In genomic region chr7:68699090-68699711, GRCh38 we compare ENCODE assay signal across 19 cellular contexts.
DNase-seq lines count a peak whose midpoint lies in the region; TF ChIP-seq lines count a peak whose summit lies in the region.
"Had no signal": no experiment of that assay in that cellular context is flagged by ENCODE, and none has a peak within 500 bp of the region (broad histone marks: within the 10 kb centered on the region; RNA-seq: fewer than 3 reads in every experiment).

No MANE protein-coding gene starts in this region.

- no peak overlapping the region for H4K8ac ChIP-seq in neuronal stem cell (ENCODE audit: low read depth, low read length)

- H3K4me3 Mint-ChIP-seq in glutamatergic neuron (ENCODE audit: unreplicated experiment) = peak overlapping the region; percentile 8
- H3K4me3 Mint-ChIP-seq: activated CD8-positive, alpha-beta T cell treated with anti-CD3 and anti-CD28 coated beads, Interleukin-2, amount 10 ng/mL, durations not matched to agents 7 days and 5 days; activated T-helper 1 cell treated with anti-CD3 and anti-CD28 coated beads, Interleukin-12 subunit alpha, Interleukin-12 subunit beta, Interleukin-2, Interleukin-4 antibody, amounts not matched to agents 30 ng/mL and 10 ng/mL and 1 ng/mL, durations not matched to agents 14 hours and 24 hours and 36 hours; CD4-positive, alpha-beta memory T cell; naive thymus-derived CD4-positive, alpha-beta T cell had no signal

- no peak overlapping the region for H2AK5ac ChIP-seq in neuronal stem cell (ENCODE audit: low read depth, low read length)

- no peak overlapping the region for H3K14ac ChIP-seq in neuronal stem cell (ENCODE audit: low read length)

- no peaks in the 10 kb centered on the region for H3K9me3 ChIP-seq in GM23248 (ENCODE audit: low read depth)
- H3K9me3 ChIP-seq in neuronal stem cell (replicated peaks in 1 of 2; ENCODE audit: control insufficient read depth in 2 of 2, insufficient read depth in 1 of 2, low read depth in 1 of 2, low read length in 2 of 2) = no peaks in the 10 kb centered on the region
- no peaks in the 10 kb centered on the region for H3K9me3 ChIP-seq in adrenal gland (replicated peaks in 1 of 3)

- no peak overlapping the region for H3K18ac ChIP-seq in neuronal stem cell (ENCODE audit: low read length)

- H3K9me3 Mint-ChIP-seq in glutamatergic neuron (ENCODE audit: unreplicated experiment) = peaks cover 18% of the 10 kb centered on the region

- no peaks in the 10 kb centered on the region for H4K20me1 ChIP-seq in GM23248 (ENCODE audit: insufficient read depth)

- H2AFZ ChIP-seq in GM23248 (no peak overlapping the region), neuronal stem cell (ENCODE audit: low read length) (no peak overlapping the region)

- H3K4me1 Mint-ChIP-seq in glutamatergic neuron (ENCODE audit: low read depth, unreplicated experiment) = peaks cover 24% of the 10 kb centered on the region
- H3K4me1 Mint-ChIP-seq: CD4-positive, alpha-beta memory T cell; naive thymus-derived CD4-positive, alpha-beta T cell had no signal

- peaks cover 6% of the 10 kb centered on the region for H3K36me3 Mint-ChIP-seq in glutamatergic neuron (ENCODE audit: unreplicated experiment)
- H3K36me3 Mint-ChIP-seq: CD4-positive, alpha-beta memory T cell; naive thymus-derived CD4-positive, alpha-beta T cell had no signal

- no peak overlapping the region for H4K91ac ChIP-seq in neuronal stem cell (ENCODE audit: low read depth, low read length, poor library complexity)

- H3K27ac Mint-ChIP-seq in glutamatergic neuron (ENCODE audit: unreplicated experiment) = peak overlapping the region; percentile 86
- H3K27ac Mint-ChIP-seq: activated CD8-positive, alpha-beta T cell treated with anti-CD3 and anti-CD28 coated beads, Interleukin-2, amount 10 ng/mL, durations not matched to agents 7 days and 5 days; activated T-helper 1 cell treated with anti-CD3 and anti-CD28 coated beads, Interleukin-12 subunit alpha, Interleukin-12 subunit beta, Interleukin-2, Interleukin-4 antibody, amounts not matched to agents 30 ng/mL and 10 ng/mL and 1 ng/mL, durations not matched to agents 14 hours and 24 hours and 36 hours; CD4-positive, alpha-beta memory T cell; naive thymus-derived CD4-positive, alpha-beta T cell had no signal

- no peak overlapping the region for H2BK15ac ChIP-seq in neuronal stem cell (ENCODE audit: low read length)

- H3K27ac ChIP-seq in GM23248 (no peak overlapping the region), neuronal stem cell (replicated peaks; ENCODE audit: low read length) (no peak overlapping the region), adrenal gland (no peak overlapping the region)
- H3K27ac ChIP-seq: coronary artery, epithelial cell of prostate, stomach had no signal

- H3F3A ChIP-seq in GM23248 (ENCODE audit: insufficient read depth) = no peaks in the 10 kb centered on the region

- DNase-seq in GM23248 (peak; percentile 30), amniotic stem cell (lab: John Stamatoyannopoulos, UW) (peak; percentile 56), glutamatergic neuron (no peak), AG08396 (ENCODE audit: low spot score) (no peak), neuronal stem cell (ENCODE audit: low spot score) (no peak), AML-193 (lab: John Stamatoyannopoulos, UW) (no peak), adrenal gland (no peak)
- DNase-seq: activated CD8-positive, alpha-beta T cell treated with anti-CD3 and anti-CD28 coated beads, Interleukin-2, amount 10 ng/mL, durations not matched to agents 7 days and 5 days; CD4-positive, alpha-beta memory T cell; left ventricle myocardium superior; naive thymus-derived CD4-positive, alpha-beta T cell; NCI-H187; NCI-H510A treated with DMSO at 0.1 percent for 48 hours; OCI-M1; stimulated activated CD4-positive, alpha-beta T cell treated with anti-CD3 and anti-CD28 coated beads, Interleukin-15, amount 100 ng/mL, for 24 hours; stomach had no signal

- H3K4me2 ChIP-seq in GM23248 (ENCODE audit: unreplicated experiment) (no peak overlapping the region), neuronal stem cell (ENCODE audit: insufficient read depth, low read length, poor library complexity, severe bottlenecking) (no peak overlapping the region)

- peaks cover 17% of the 10 kb centered on the region for H3K27me3 Mint-ChIP-seq in glutamatergic neuron (ENCODE audit: unreplicated experiment)
- H3K27me3 Mint-ChIP-seq: CD4-positive, alpha-beta memory T cell had no signal

- H3K4me3 ChIP-seq in GM23248 (no peak overlapping the region), neuronal stem cell (ENCODE audit: low read length in 2 of 2) (no peak overlapping the region), adrenal gland (no peak overlapping the region)
- H3K4me3 ChIP-seq: coronary artery, stomach had no signal

- H3K9me2 ChIP-seq in GM23248 (ENCODE audit: insufficient read depth) = no peaks in the 10 kb centered on the region

- H3K27me3 ChIP-seq in GM23248 (replicated peaks; ENCODE audit: insufficient read depth) (no peaks in the 10 kb centered on the region), neuronal stem cell (ENCODE audit: control insufficient read depth in 3 of 3, insufficient read depth in 3 of 3, low read depth in 1 of 3, low read length in 3 of 3) (peaks cover 0 to 2% (median 0%) of the 10 kb centered on the region in 3 experiments), adrenal gland (no peaks in the 10 kb centered on the region)
- H3K27me3 ChIP-seq: stomach had no signal

- no peak for TF ChIP-seq POLR2A in adrenal gland (IDR thresholded peaks at IDR 0.05)

- H3K36me3 ChIP-seq in GM23248 (ENCODE audit: low read depth) = no peaks in the 10 kb centered on the region
- no peaks in the 10 kb centered on the region for H3K36me3 ChIP-seq in neuronal stem cell (replicated peaks in 1 of 2; ENCODE audit: control insufficient read depth in 2 of 2, insufficient read depth in 2 of 2, low read length in 2 of 2)
- no peaks in the 10 kb centered on the region for H3K36me3 ChIP-seq in adrenal gland (replicated peaks in 1 of 2)
- H3K36me3 ChIP-seq: stomach had no signal

- no peaks in the 10 kb centered on the region for H3K79me1 ChIP-seq in neuronal stem cell (ENCODE audit: low read depth, low read length)

- no peak overlapping the region for H3K4ac ChIP-seq in neuronal stem cell (ENCODE audit: low read length)

- no peak overlapping the region for H2BK5ac ChIP-seq in neuronal stem cell (ENCODE audit: low read length)

- no peak overlapping the region for H3K9ac ChIP-seq in GM23248
- H3K9ac ChIP-seq in neuronal stem cell (ENCODE audit: low read depth, low read length, poor library complexity) = no peak overlapping the region

- no peak overlapping the region for H2BK120ac ChIP-seq in neuronal stem cell (ENCODE audit: low read depth, low read length)

- no peak for TF ChIP-seq CTCF in glutamatergic neuron (IDR thresholded peaks at IDR 0.05; ENCODE audit: partially characterized antibody, unreplicated experiment)
- no peak for TF ChIP-seq CTCF in adrenal gland (IDR thresholded peaks at IDR 0.05)

- in situ Hi-C loops in GM23248 (cut with MboI) = no loop called here

- no peaks in the 10 kb centered on the region for H3K4me1 ChIP-seq in GM23248 (ENCODE audit: insufficient read depth)
- H3K4me1 ChIP-seq in neuronal stem cell (ENCODE audit: control insufficient read depth in 2 of 2, insufficient read depth in 1 of 2, low read depth in 1 of 2, low read length in 2 of 2) = peaks cover 0 to 4% of the 10 kb centered on the region in 2 donors
- no peaks in the 10 kb centered on the region for H3K4me1 ChIP-seq in adrenal gland (replicated peaks in 1 of 2)

- no peaks in the 10 kb centered on the region for H3K79me2 ChIP-seq in GM23248 (ENCODE audit: insufficient read depth)

- H2BK12ac ChIP-seq in neuronal stem cell (ENCODE audit: low read length) = no peak overlapping the region

- WGBS in GM23248 (ENCODE audit: low coverage in 1 of 2, low lambda C conversion rate in 2 of 2, missing lambda C conversion rate in 2 of 2), 2 experiments = 31 to 36% methylated on average over 6 of the region's 6 CpGs
- no CpG with 5 or more reads among the region's 6 CpGs for WGBS in neuronal stem cell (ENCODE audit: extremely low coverage in 2 of 2, insufficient read length in 2 of 2, insufficient replicate concordance in 1 of 2), 2 donors
- 77 to 87% (median 80%) methylated on average over 6 of the region's 6 CpGs for WGBS in adrenal gland, 4 donors

- no peak overlapping the region for H3K23ac ChIP-seq in neuronal stem cell (ENCODE audit: low read depth, low read length, poor library complexity)

- intact Hi-C loops in adrenal gland (cut with DNase I) = no loop called here

Comparison
In these comparisons a context has a peak if more than half of its experiments do, and no peak if none do; other contexts are left out.
1. DNase-seq: peak in GM23248 (single experiment) and amniotic stem cell (single experiment); none in glutamatergic neuron (single experiment), AG08396 (single experiment), neuronal stem cell (single experiment), AML-193 (0 of 2) and adrenal gland (0 of 7).